In the genomic region with DNA sequence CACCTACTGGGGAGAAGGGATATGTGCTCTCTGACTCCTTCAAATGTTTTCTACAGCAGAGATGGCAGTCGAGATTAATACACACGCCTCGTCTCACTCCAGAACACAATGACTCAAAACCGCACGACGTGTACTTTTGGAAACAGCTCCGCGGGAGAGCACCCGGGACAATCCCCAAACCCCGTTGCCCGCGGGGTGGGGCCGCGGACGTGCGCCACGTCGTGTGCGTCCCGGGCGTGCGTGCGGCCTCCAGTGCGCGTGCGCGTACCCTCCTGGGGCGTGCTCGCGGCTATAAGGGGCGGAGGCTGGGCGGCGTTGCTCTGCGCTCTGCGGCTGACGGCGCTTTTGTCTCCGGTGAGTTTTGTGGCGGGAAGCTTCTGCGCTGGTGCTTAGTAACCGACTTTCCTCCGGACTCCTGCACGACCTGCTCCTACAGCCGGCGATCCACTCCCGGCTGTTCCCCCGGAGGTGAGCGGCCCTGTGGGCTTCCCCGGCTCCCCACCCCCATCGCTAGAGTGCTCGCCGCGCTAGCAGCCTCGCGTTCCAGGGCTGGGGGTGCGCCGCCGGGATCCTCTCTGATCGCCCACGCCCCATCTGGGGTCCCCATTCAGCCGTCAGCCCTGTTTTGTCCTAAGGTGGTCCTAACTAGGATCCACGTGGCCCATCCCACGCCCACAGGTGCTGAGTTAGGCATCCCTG, we compare ENCODE assay signal across 8 cellular contexts. TPM values are rescaled to one million over a fixed set of nuclear protein-coding genes. Genes with fewer than 3 reads are reported as not detected.
DNase-seq lines count a peak whose midpoint lies in the region; ATAC-seq and TF ChIP-seq lines count a peak whose summit lies in the region.

TSS of gene HILPDA (plus strand) at position 323 of the 699 bp plus-strand sequence. CDS start 1,391 bp downstream, outside the sequence.

- H3K4me1 Mint-ChIP-seq in Caco-2 (ENCODE audit: low read depth, unreplicated experiment), result peaks cover 32% of the 10 kb centered on the region
- H3K4me1 Mint-ChIP-seq in activated CD8-positive, alpha-beta memory T cell treated with anti-CD3 and anti-CD28 coated beads, Interleukin-2, amount 10 ng/mL, durations not matched to agents 7 days and 5 days, result peaks cover 55% of the 10 kb centered on the region

- no peaks in the 10 kb centered on the region for H3K9me3 Mint-ChIP-seq in Caco-2 (ENCODE audit: unreplicated experiment)
- H3K9me3 Mint-ChIP-seq in activated CD8-positive, alpha-beta memory T cell treated with anti-CD3 and anti-CD28 coated beads, Interleukin-2, amount 10 ng/mL, durations not matched to agents 7 days and 5 days (ENCODE audit: low read depth), result no peaks in the 10 kb centered on the region

- BruUV-seq in Caco-2 (replicated peaks; lab: Mats Ljungman, UMichigan), result no TSS peak

- no peak within 1 kb of the TSS for H2BK120ac ChIP-seq in mesendoderm (ENCODE audit: low read depth, low read length)

- peak within 1 kb of the TSS; percentile 28 for H2AK5ac ChIP-seq in mesendoderm (ENCODE audit: low read length)

- peak within 1 kb of the TSS; percentile 92 for H3K27ac Mint-ChIP-seq in Caco-2 (ENCODE audit: unreplicated experiment)
- H3K27ac Mint-ChIP-seq in activated CD8-positive, alpha-beta memory T cell treated with anti-CD3 and anti-CD28 coated beads, Interleukin-2, amount 10 ng/mL, durations not matched to agents 7 days and 5 days, result peak within 1 kb of the TSS; percentile 93

- intact Hi-C loops in Caco-2 (cut with micrococcal nuclease; ENCODE audit: unreplicated experiment), result no loop called here

- H2BK5ac ChIP-seq in mesendoderm (ENCODE audit: low read length), result peak within 1 kb of the TSS; percentile 90

- H3K4me3 ChIP-seq in Caco-2 (ENCODE audit: low read depth, low read length) (peak within 1 kb of the TSS; percentile 70), endocrine pancreas (ENCODE audit: control insufficient read depth, insufficient read depth, low read length) (peak within 1 kb of the TSS; percentile 92), mesendoderm (ENCODE audit: low read length) (peak within 1 kb of the TSS; percentile 98)

- peaks cover 5% of the 10 kb centered on the region for H3K36me3 ChIP-seq in Caco-2 (ENCODE audit: control insufficient read depth, insufficient read depth, low read length)
- H3K36me3 ChIP-seq in endocrine pancreas (ENCODE audit: control insufficient read depth, insufficient read depth, low read length), result no peaks in the 10 kb centered on the region
- H3K36me3 ChIP-seq in mesendoderm (ENCODE audit: control insufficient read depth, insufficient read depth, low read length), result no peaks in the 10 kb centered on the region

- peak; percentile 77 for ATAC-seq in GM21390 (IDR thresholded peaks at IDR 0.05; ENCODE audit: unreplicated experiment)
- ATAC-seq in activated CD8-positive, alpha-beta memory T cell treated with anti-CD3 and anti-CD28 coated beads, Interleukin-2, amount 10 ng/mL, durations not matched to agents 7 days and 5 days, result peak; percentile 91

- peak within 1 kb of the TSS; percentile 96 for H3K18ac ChIP-seq in mesendoderm (ENCODE audit: low read length)

- no peak within 1 kb of the TSS for H4K8ac ChIP-seq in mesendoderm (ENCODE audit: low read depth, low read length)

- H3K9me3 ChIP-seq in Caco-2 (no peaks in the 10 kb centered on the region), endocrine pancreas (ENCODE audit: control insufficient read depth, low read length) (no peaks in the 10 kb centered on the region)

- POLR2A ChIA-PET in Caco-2 (lab: Charles Lee), result interaction anchor here (0.6 to 1.4 kb wide), 3 partner anchors 20 to 1475 kb away, joined by 3 to 13 read pairs (median 10); no protein-coding TSS in a partner anchor

- peak within 1 kb of the TSS; percentile 97 for H3K4me2 ChIP-seq in mesendoderm (ENCODE audit: low read length)

- H3K4ac ChIP-seq in mesendoderm (ENCODE audit: low read depth, low read length), result peak within 1 kb of the TSS; percentile 89

- CTCF ChIA-PET in Caco-2 (lab: Charles Lee), result interaction anchor here (0.9 to 1.6 kb wide), 4 partner anchors 14 to 47 kb away, joined by 3 to 17 read pairs (median 6); no protein-coding TSS in a partner anchor
- CTCF ChIA-PET in activated CD8-positive, alpha-beta memory T cell treated with anti-CD3 and anti-CD28 coated beads, Interleukin-2, amount 10 ng/mL, durations not matched to agents 7 days and 5 days (lab: Charles Lee), result interaction anchor here (0.9 to 7.7 kb wide), 10 partner anchors 12 to 428 kb away, joined by 3 to 95 read pairs (median 5); partner anchors contain the start of gene RBM28

- no peak for TF ChIP-seq CTCF in Caco-2 (IDR thresholded peaks at IDR 0.05; ENCODE audit: insufficient read depth in 1 of 2, low read depth in 1 of 2, low read length in 1 of 2, severe bottlenecking in 1 of 2, unreplicated experiment in 1 of 2)

- peaks cover 17% of the 10 kb centered on the region for H3K79me1 ChIP-seq in mesendoderm (ENCODE audit: low read length)

- H3K4me3 Mint-ChIP-seq in Caco-2 (ENCODE audit: unreplicated experiment), result peak within 1 kb of the TSS; percentile 99
- peak within 1 kb of the TSS; percentile 94 for H3K4me3 Mint-ChIP-seq in activated CD8-positive, alpha-beta memory T cell treated with anti-CD3 and anti-CD28 coated beads, Interleukin-2, amount 10 ng/mL, durations not matched to agents 7 days and 5 days

- H3K56ac ChIP-seq in mesendoderm (ENCODE audit: low read length), result peak within 1 kb of the TSS; percentile 100

- no peak within 1 kb of the TSS for H3K23ac ChIP-seq in mesendoderm (ENCODE audit: low read length)

- peaks cover 27% of the 10 kb centered on the region for H3K79me2 ChIP-seq in mesendoderm (ENCODE audit: control insufficient read depth, insufficient read depth, low read length)

- H3K4me1 ChIP-seq in Caco-2, result peaks cover 33% of the 10 kb centered on the region
- peaks cover 5% of the 10 kb centered on the region for H3K4me1 ChIP-seq in endocrine pancreas (ENCODE audit: control insufficient read depth, insufficient read depth, low read length)
- peaks cover 14% of the 10 kb centered on the region for H3K4me1 ChIP-seq in mesendoderm (ENCODE audit: control insufficient read depth, low read depth, low read length)

- WGBS in mesendoderm (ENCODE audit: extremely low coverage, insufficient coverage, low lambda C conversion rate), result no CpG with 5 or more reads among the region's 63 CpGs

- peak; percentile 89 to 90 for DNase-seq in Caco-2
- DNase-seq in HUDEP-2 (lab: John Stamatoyannopoulos, UW; ENCODE audit: unreplicated experiment in 76 of 76), result peak in 74 of 76 experiments; percentile 33 to 93 (median 82)
- DNase-seq in NOMO-1 treated with dmso at 0.1 percent for 144 hours (lab: John Stamatoyannopoulos, UW; ENCODE audit: unreplicated experiment), result peak; percentile 71
- DNase-seq in activated CD8-positive, alpha-beta memory T cell treated with anti-CD3 and anti-CD28 coated beads, Interleukin-2, amount 10 ng/mL, durations not matched to agents 7 days and 5 days, result peak; percentile 95
- DNase-seq in mesendoderm, result peak; percentile 87
- DNase-seq in stimulated activated CD8-positive, alpha-beta memory T cell treated with anti-CD3 and anti-CD28 coated beads, Interleukin-12 subunit alpha, Interleukin-12 subunit beta, amount 100 ng/mL, for 4 hours (ENCODE audit: low read depth), result peak; percentile 90

- peak within 1 kb of the TSS; percentile 74 for H4K5ac ChIP-seq in mesendoderm (ENCODE audit: low read length)

- H3K36me3 Mint-ChIP-seq in Caco-2 (ENCODE audit: insufficient read depth, unreplicated experiment), result peaks cover 31% of the 10 kb centered on the region
- H3K36me3 Mint-ChIP-seq in activated CD8-positive, alpha-beta memory T cell treated with anti-CD3 and anti-CD28 coated beads, Interleukin-2, amount 10 ng/mL, durations not matched to agents 7 days and 5 days, result peaks cover 23% of the 10 kb centered on the region

- H2BK15ac ChIP-seq in mesendoderm (replicated peaks; ENCODE audit: low read depth), result no peak within 1 kb of the TSS

- H3K9ac ChIP-seq in endocrine pancreas (ENCODE audit: control insufficient read depth, insufficient read depth, low read length) (peak within 1 kb of the TSS; percentile 98), mesendoderm (ENCODE audit: low read length) (peak within 1 kb of the TSS; percentile 99)

- no peaks in the 10 kb centered on the region for H3K27me3 ChIP-seq in Caco-2 (replicated peaks; ENCODE audit: control insufficient read depth, insufficient read depth, low read length)
- H3K27me3 ChIP-seq in endocrine pancreas (ENCODE audit: control insufficient read depth, insufficient read depth, low read length), result no peaks in the 10 kb centered on the region
- H3K27me3 ChIP-seq in mesendoderm (ENCODE audit: insufficient read depth, low read length, poor library complexity), result no peaks in the 10 kb centered on the region

- peak within 1 kb of the TSS; percentile 65 for H3K27ac ChIP-seq in mesendoderm (ENCODE audit: low read depth, low read length)

- peaks cover 5% of the 10 kb centered on the region for H3K27me3 Mint-ChIP-seq in Caco-2 (ENCODE audit: insufficient read depth, unreplicated experiment)
- peaks cover 26% of the 10 kb centered on the region for H3K27me3 Mint-ChIP-seq in activated CD8-positive, alpha-beta memory T cell treated with anti-CD3 and anti-CD28 coated beads, Interleukin-2, amount 10 ng/mL, durations not matched to agents 7 days and 5 days

RNA-seq across cellular contexts. Expression of gene HILPDA, which starts in this region (rescaled TPM):
- 17.0 and 17.8 TPM in 2 replicates for total RNA-seq in Caco-2 (2022)
- total RNA-seq in activated CD8-positive, alpha-beta memory T cell treated with anti-CD3 and anti-CD28 coated beads, Interleukin-2, amount 10 ng/mL, durations not matched to agents 7 days and 5 days, result 10 to 100 TPM; 13.2 to 24.0 TPM
- polyA plus RNA-seq in mesendoderm (2013, experiment 1 of 2), result 27.9 TPM
- polyA plus RNA-seq in mesendoderm (2013, experiment 2 of 2), result 28.8 TPM

Comparison
In these comparisons a context has a peak if more than half of its experiments do, and no peak if none do; other contexts are left out.
1. Peak in every context shown above with its lines: DNase-seq, ATAC-seq, H3K4me3 ChIP-seq and H3K27ac ChIP-seq.